Comparison of ENCODE assay signal across 8 cellular contexts in genomic region chr14:103529383-103530365, GRCh38. TPM values are rescaled to one million over a fixed set of nuclear protein-coding genes. Genes with fewer than 3 reads are reported as not detected.
DNase-seq lines count a peak whose midpoint lies in the region; ATAC-seq and TF ChIP-seq lines count a peak whose summit lies in the region.

No MANE protein-coding gene starts in this region.

- no peak for TF ChIP-seq POLR2A in esophagus squamous epithelium (IDR thresholded peaks at IDR 0.05)

- intact Hi-C loops in esophagus squamous epithelium (cut with DNase I): no loop called here
- intact Hi-C loops in psoas muscle (cut with DNase I): no loop called here

- CTCF ChIA-PET in RWPE1 (lab: Yijun Ruan, JAX): interaction anchor here (0.6 to 3.1 kb wide), 6 partner anchors 8 to 1206 kb away, joined by 3 to 17 read pairs (median 4); no protein-coding TSS in a partner anchor
- CTCF ChIA-PET in GM10248 (lab: Yijun Ruan, JAX): interaction anchor here (0.8 to 7.2 kb wide), 4 partner anchors 8 to 17 kb away, joined by 3 to 69 read pairs (median 7); no protein-coding TSS in a partner anchor

- TF ChIP-seq CTCF in GM12865 (IDR thresholded peaks at IDR 0.05; ENCODE audit: insufficient read depth, low read depth, low read length, missing control alignments): no peak
- no peak for TF ChIP-seq CTCF in RWPE1 (conservative IDR thresholded peaks at IDR 0.05; ENCODE audit: low read depth)
- TF ChIP-seq CTCF in esophagus squamous epithelium (IDR thresholded peaks at IDR 0.05): no peak
- no peak for TF ChIP-seq CTCF in psoas muscle (IDR thresholded peaks at IDR 0.05)
- no peak for TF ChIP-seq CTCF in GM10248 (IDR thresholded peaks at IDR 0.05; ENCODE audit: control extremely low read depth, extremely low read depth, low read depth, missing control alignments)

- H3K9me3 ChIP-seq in esophagus squamous epithelium (no peaks in the 10 kb centered on the region), psoas muscle (no peaks in the 10 kb centered on the region)

- POLR2A ChIA-PET in RWPE1 (lab: Yijun Ruan, JAX; ENCODE audit: low non-redundant PET) (interaction anchor here (1.2 kb wide), 1 partner anchor 11 kb away, joined by 7 read pairs; no protein-coding TSS in a partner anchor), GM10248 (lab: Yijun Ruan, JAX) (interaction anchor here (0.6 to 1.0 kb wide), 2 partner anchors 9 to 162 kb away, joined by 3 to 7 read pairs; no protein-coding TSS in a partner anchor)

- H3K27me3 ChIP-seq in esophagus squamous epithelium (no peaks in the 10 kb centered on the region), psoas muscle (ENCODE audit: insufficient read depth in 3 of 3, low read length in 2 of 3) (no peaks in the 10 kb centered on the region)

- ATAC-seq in psoas muscle (peak in 2 of 4 donors; percentile 5 to 10), GM19463 (IDR thresholded peaks at IDR 0.05; ENCODE audit: unreplicated experiment) (no peak)

- H3K36me3 ChIP-seq in esophagus squamous epithelium: peaks cover 0 to 46% (median 0%) of the 10 kb centered on the region in 3 donors
- H3K36me3 ChIP-seq in psoas muscle (ENCODE audit: insufficient read depth in 1 of 2, low read depth in 1 of 2): peaks cover 0 to 35% of the 10 kb centered on the region in 2 donors

- H3K27ac ChIP-seq in RWPE1 (peak overlapping the region; percentile 100), esophagus squamous epithelium (peak overlapping the region; percentile 82 to 93 (median 90)), psoas muscle (peak overlapping the region; percentile 88)

- 50 to 56% methylated on average over 6 to 21 of the region's 42 CpGs for WGBS in esophagus squamous epithelium, 2 donors
- WGBS in psoas muscle, 3 donors: 48 to 50% (median 48%) methylated on average over 42 of the region's 42 CpGs

- DNase-seq in GM12865 (ENCODE audit: low read depth) (no peak), RWPE1 (ENCODE audit: low spot score) (no peak), esophagus squamous epithelium (lab: John Stamatoyannopoulos, UW) (no peak), psoas muscle (no peak), H4 (ENCODE audit: low spot score) (no peak), GM10248 (ENCODE audit: extremely low spot score) (no peak)
- DNase-seq in activated CD8-positive, alpha-beta memory T cell treated with anti-CD3 and anti-CD28 coated beads, Interleukin-2, amount 50 U/mL, for 48 hours: no peak

- H3K4me1 ChIP-seq in esophagus squamous epithelium (peaks cover 13 to 83% (median 35%) of the 10 kb centered on the region in 3 donors), psoas muscle (peaks cover 19% of the 10 kb centered on the region)

- H3K4me3 ChIP-seq in GM12865 (ENCODE audit: low read depth, low read length): peak overlapping the region; percentile 67
- H3K4me3 ChIP-seq in esophagus squamous epithelium: peak overlapping the region; percentile 70 to 100 (median 82)
- peak overlapping the region; percentile 84 for H3K4me3 ChIP-seq in psoas muscle

RNA-seq across cellular contexts. Expression of gene TRMT61A, which starts 0.7 kb away (rescaled TPM):
- 10 to 100 TPM in 2 of 4 donors, 1 to 10 TPM in 2; 7.7 to 20.6 (median 9.9) TPM for total RNA-seq in esophagus squamous epithelium
- total RNA-seq in psoas muscle: 10 to 100 TPM in 1 of 4 donors, 1 to 10 TPM in 3; 6.5 to 12.7 (median 7.8) TPM
- 10 to 100 TPM; 13.1 to 29.5 (median 13.3) TPM for polyA plus RNA-seq in psoas muscle
- 5.8 and 6.8 TPM in 2 replicates for total RNA-seq in H4 (2014; rRNA removed; shearing (Covaris generic))

RNA-seq across cellular contexts. Expression of gene CKB, which starts 7.0 kb away (rescaled TPM):
- total RNA-seq in esophagus squamous epithelium (100 to 1,000 TPM in 1 of 4 donors, 10 to 100 TPM in 3; 27.2 to 204 (median 37.6) TPM), psoas muscle (100 to 1,000 TPM in 1 of 4 donors, 10 to 100 TPM in 3; 19.5 to 116 (median 33.0) TPM)
- 100 to 1,000 TPM in 1 of 3 donors, 10 to 100 TPM in 2; 21.2 to 383 (median 67.0) TPM for polyA plus RNA-seq in psoas muscle
- 47.1 and 52.4 TPM in 2 replicates for total RNA-seq in H4 (2014; rRNA removed; shearing (Covaris generic))

RNA-seq across cellular contexts. Expression of gene BAG5, which starts 32.8 kb away (rescaled TPM):
- 10 to 100 TPM; 24.8 to 32.4 (median 28.5) TPM for total RNA-seq in esophagus squamous epithelium
- total RNA-seq in psoas muscle: 10 to 100 TPM; 15.4 to 29.5 (median 23.2) TPM
- polyA plus RNA-seq in psoas muscle: 10 to 100 TPM in 2 of 3 donors, 1 to 10 TPM in 1; 8.7 to 25.4 (median 14.1) TPM
- total RNA-seq in H4 (2014; rRNA removed; shearing (Covaris generic)): 11.3 and 18.5 TPM in 2 replicates

RNA-seq across cellular contexts. Expression of gene COA8, which starts 33.1 kb away (rescaled TPM):
- total RNA-seq in esophagus squamous epithelium (10 to 100 TPM; 18.2 to 28.7 (median 22.7) TPM), psoas muscle (100 to 1,000 TPM in 1 of 4 donors, 10 to 100 TPM in 3; 73.6 to 101 (median 80.0) TPM)
- polyA plus RNA-seq in psoas muscle: 100 to 1,000 TPM; 118 to 171 (median 141) TPM
- 21.7 and 22.3 TPM in 2 replicates for total RNA-seq in H4 (2014; rRNA removed; shearing (Covaris generic))
